ENCODE assay signal across 15 cellular contexts in the genomic region with DNA sequence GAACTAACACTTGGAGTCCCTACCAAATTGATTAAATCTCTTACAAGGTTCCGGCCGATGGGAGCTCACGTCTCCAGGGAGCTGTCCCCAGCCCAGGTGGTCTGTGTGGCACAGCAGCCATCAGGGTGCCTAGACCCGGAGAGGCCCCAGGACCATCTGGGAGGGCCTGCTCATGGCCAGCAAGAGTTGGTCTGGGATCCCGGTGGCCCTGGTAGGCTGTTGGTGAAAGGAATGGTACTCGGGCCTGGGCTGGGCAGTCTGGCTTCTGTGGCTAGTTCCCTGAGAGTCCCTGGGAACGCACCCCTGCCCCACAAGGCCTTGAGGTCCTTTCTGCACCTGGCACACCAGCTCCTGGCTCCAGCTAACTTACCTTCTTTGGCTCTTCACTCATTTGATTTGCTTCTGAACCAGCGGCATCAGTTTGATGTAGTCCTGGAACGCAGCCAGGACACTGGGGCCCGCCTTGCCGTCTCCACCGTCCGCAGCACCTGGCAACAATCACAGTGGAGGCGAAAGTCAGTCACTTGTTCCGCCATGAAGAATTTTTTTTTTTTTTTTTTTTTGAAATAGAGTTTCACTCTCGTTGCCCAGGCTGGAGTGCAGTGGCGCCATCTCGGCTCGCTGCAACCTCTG.
DNase-seq lines count a peak whose midpoint lies in the region; TF ChIP-seq lines count a peak whose summit lies in the region.
"Had no signal": no experiment of that assay in that cellular context is flagged by ENCODE, and none has a peak within 500 bp of the region (broad histone marks: within the 10 kb centered on the region; RNA-seq: fewer than 3 reads in every experiment).

No MANE protein-coding gene starts in this region.

- H3K27ac ChIP-seq in stomach: no peak overlapping the region
- H3K27ac ChIP-seq: colonic mucosa, prostate gland had no signal

- peaks cover 7 to 28% (median 10%) of the 10 kb centered on the region in 4 donors for H3K4me1 ChIP-seq in stomach
- H3K4me1 ChIP-seq: prostate gland had no signal

- in situ Hi-C loops in KBM-7 (cut with MboI; ENCODE audit: low pct_unique_long_range_greater_than_20kb, low sequenced_read_pairs): no loop called here

- H3K4me3 ChIP-seq in stomach: no peak overlapping the region
- H3K4me3 ChIP-seq: colonic mucosa, prostate gland had no signal

- DNase-seq in DMS79 treated with DMSO at 0.1 percent for 48 hours (lab: John Stamatoyannopoulos, UW): peak; percentile 97
- peak; percentile 87 for DNase-seq in NCI-H2107 treated with DMSO at 0.1 percent for 48 hours (lab: John Stamatoyannopoulos, UW; ENCODE audit: unreplicated experiment)
- peak; percentile 41 for DNase-seq in SHP77 treated with DMSO at 0.1 percent for 48 hours (lab: John Stamatoyannopoulos, UW)
- DNase-seq in stomach: peak; percentile 33
- no peak for DNase-seq in NCI-H2196 treated with DMSO at 0.1 percent for 48 hours (lab: John Stamatoyannopoulos, UW; ENCODE audit: unreplicated experiment)
- DNase-seq in KBM-7: no peak
- DNase-seq in activated CD8-positive, alpha-beta memory T cell treated with anti-CD3 and anti-CD28 coated beads, Interleukin-2, amount 50 U/mL, for 48 hours: no peak
- DNase-seq: activated CD8-positive, alpha-beta T cell treated with anti-CD3 and anti-CD28 coated beads for 36 hours; activated T-cell treated with anti-CD3 and anti-CD28 coated beads, Interleukin-2, amount 50 U/mL, for 48 hours; colonic mucosa; HFFc6; NCI-H1930; stimulated activated CD4-positive, alpha-beta T cell treated with anti-CD3 and anti-CD28 coated beads, Interleukin-4, amount 100 ng/mL, for 1 hour; T-helper 1 cell had no signal

- TF ChIP-seq POLR2A in stomach (IDR thresholded peaks at IDR 0.05): no peak

- H3K9me3 ChIP-seq in stomach: no peaks in the 10 kb centered on the region
- H3K9me3 ChIP-seq: colonic mucosa, prostate gland had no signal

- H3K36me3 ChIP-seq in stomach: no peaks in the 10 kb centered on the region
- H3K36me3 ChIP-seq: colonic mucosa, prostate gland had no signal

- no peak for TF ChIP-seq CTCF in stomach (IDR thresholded peaks at IDR 0.05)

- H3K27me3 ChIP-seq in stomach: peaks cover 0 to 26% (median 8%) of the 10 kb centered on the region in 3 donors
- H3K27me3 ChIP-seq: colonic mucosa had no signal

- no peak for TF ChIP-seq EP300 in stomach (IDR thresholded peaks at IDR 0.05)

- intact Hi-C loops in stomach (cut with DNase I; ENCODE audit: low total_unique reads): no loop called here

- 64 to 76% (median 71%) methylated on average over 16 to 19 of the region's 19 CpGs for WGBS in stomach, 5 donors

Comparison
In these comparisons a context has a peak if more than half of its experiments do, and no peak if none do; other contexts are left out.
1. DNase-seq: peak in DMS79 treated with DMSO at 0.1 percent for 48 hours (single experiment), NCI-H2107 treated with DMSO at 0.1 percent for 48 hours (single experiment), SHP77 treated with DMSO at 0.1 percent for 48 hours (single experiment) and stomach (single experiment); none in NCI-H2196 treated with DMSO at 0.1 percent for 48 hours (single experiment), KBM-7 (single experiment) and activated CD8-positive, alpha-beta memory T cell treated with anti-CD3 and anti-CD28 coated beads, Interleukin-2, amount 50 U/mL, for 48 hours (single experiment).